8 cellular contexts compared by ENCODE assay signal in the genomic region with DNA sequence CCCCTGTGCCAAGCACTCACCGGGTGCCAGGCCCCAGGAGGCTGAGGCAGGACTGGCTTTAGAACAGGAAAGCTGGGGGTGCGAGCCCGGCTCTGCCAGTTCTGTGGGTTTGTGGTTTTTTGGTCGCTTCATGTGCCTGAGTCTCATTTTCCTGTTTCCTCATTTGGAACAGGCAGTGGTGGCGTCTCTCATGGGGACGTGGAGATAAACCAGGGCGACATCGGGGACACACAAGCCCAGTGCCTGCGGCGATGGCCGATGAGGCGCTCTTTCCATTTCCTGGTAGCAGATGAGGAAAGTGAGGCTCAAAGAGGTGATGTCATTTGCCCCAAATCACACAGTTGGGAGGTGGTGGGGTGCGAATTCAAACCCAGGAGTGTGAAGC. TPM values are rescaled to one million over a fixed set of nuclear protein-coding genes. Genes with fewer than 3 reads are reported as not detected.
DNase-seq lines count a peak whose midpoint lies in the region; ATAC-seq and TF ChIP-seq lines count a peak whose summit lies in the region.

No MANE protein-coding gene starts in this region.

- H4K5ac ChIP-seq in mesendoderm (ENCODE audit: low read length), result no peak overlapping the region

- no peak for TF ChIP-seq CTCF in osteocyte (IDR thresholded peaks at IDR 0.05)
- no peak for TF ChIP-seq CTCF in sigmoid colon (IDR thresholded peaks at IDR 0.05)

- no peak overlapping the region for H3K4ac ChIP-seq in mesendoderm (ENCODE audit: low read depth, low read length)

- H3K79me1 ChIP-seq in mesendoderm (ENCODE audit: low read length), result no peaks in the 10 kb centered on the region

- no peak overlapping the region for H3K23ac ChIP-seq in mesendoderm (ENCODE audit: low read length)

- DNase-seq in GF-D8 (lab: John Stamatoyannopoulos, UW) (peak; percentile 77), SKM-1 (lab: John Stamatoyannopoulos, UW; ENCODE audit: unreplicated experiment) (peak; percentile 77), mesendoderm (no peak), osteocyte (ENCODE audit: extremely low spot score, unreplicated experiment) (no peak), sigmoid colon (no peak)
- peak; percentile 75 for DNase-seq in activated naive CD8-positive, alpha-beta T cell treated with anti-CD3 and anti-CD28 coated beads, Interleukin-2, amount 50 U/mL, for 24 hours
- DNase-seq in stimulated activated CD4-positive, alpha-beta T cell treated with anti-CD3 and anti-CD28 coated beads, Interleukin-2, amount 100 ng/mL, for 48 hours, result peak; percentile 41 to 51

- ATAC-seq in activated naive CD8-positive, alpha-beta T cell treated with anti-CD3 and anti-CD28 coated beads, Interleukin-2, amount 50 U/mL, for 24 hours, result peak; percentile 96
- ATAC-seq in HG03095 (IDR thresholded peaks at IDR 0.05; ENCODE audit: unreplicated experiment), result no peak

- H3K36me3 ChIP-seq in mesendoderm (ENCODE audit: control insufficient read depth, insufficient read depth, low read length), result no peaks in the 10 kb centered on the region
- H3K36me3 ChIP-seq in sigmoid colon, result no peaks in the 10 kb centered on the region

- no peak for TF ChIP-seq POLR2A in sigmoid colon (IDR thresholded peaks at IDR 0.05)

- no peak overlapping the region for H2BK15ac ChIP-seq in mesendoderm (replicated peaks; ENCODE audit: low read depth)

- H3K27me3 Mint-ChIP-seq in activated naive CD8-positive, alpha-beta T cell treated with anti-CD3 and anti-CD28 coated beads, Interleukin-2, amount 50 U/mL, for 24 hours, result peaks cover 2% of the 10 kb centered on the region
- H3K27me3 Mint-ChIP-seq in osteocyte (ENCODE audit: unreplicated experiment), result no peaks in the 10 kb centered on the region

- H2BK120ac ChIP-seq in mesendoderm (ENCODE audit: low read depth, low read length), result no peak overlapping the region

- H3K27me3 ChIP-seq in mesendoderm (ENCODE audit: insufficient read depth, low read length, poor library complexity), result no peaks in the 10 kb centered on the region
- no peaks in the 10 kb centered on the region for H3K27me3 ChIP-seq in sigmoid colon

- H3K4me3 ChIP-seq in mesendoderm (ENCODE audit: low read length) (no peak overlapping the region), sigmoid colon (no peak overlapping the region)

- no peak overlapping the region for H3K56ac ChIP-seq in mesendoderm (ENCODE audit: low read length)

- no peak for TF ChIP-seq EP300 in sigmoid colon (IDR thresholded peaks at IDR 0.05)

- no peak overlapping the region for H3K9ac ChIP-seq in mesendoderm (ENCODE audit: low read length)

- H4K8ac ChIP-seq in mesendoderm (ENCODE audit: low read depth, low read length), result no peak overlapping the region

- H3K79me2 ChIP-seq in mesendoderm (ENCODE audit: control insufficient read depth, insufficient read depth, low read length), result no peaks in the 10 kb centered on the region

- no peak overlapping the region for H2BK5ac ChIP-seq in mesendoderm (ENCODE audit: low read length)

- H3K4me2 ChIP-seq in mesendoderm (ENCODE audit: low read length), result no peak overlapping the region

- no peaks in the 10 kb centered on the region for H3K9me3 ChIP-seq in sigmoid colon

- peak overlapping the region; percentile 34 for H3K4me3 Mint-ChIP-seq in activated naive CD8-positive, alpha-beta T cell treated with anti-CD3 and anti-CD28 coated beads, Interleukin-2, amount 50 U/mL, for 24 hours
- no peak overlapping the region for H3K4me3 Mint-ChIP-seq in osteocyte (ENCODE audit: unreplicated experiment)

- WGBS in mesendoderm (ENCODE audit: extremely low coverage, insufficient coverage, low lambda C conversion rate), result no CpG with 5 or more reads among the region's 13 CpGs
- 50 to 83% methylated on average over 13 of the region's 13 CpGs for WGBS in sigmoid colon, 2 donors

- no peaks in the 10 kb centered on the region for H3K36me3 Mint-ChIP-seq in activated naive CD8-positive, alpha-beta T cell treated with anti-CD3 and anti-CD28 coated beads, Interleukin-2, amount 50 U/mL, for 24 hours (ENCODE audit: low read depth)
- no peaks in the 10 kb centered on the region for H3K36me3 Mint-ChIP-seq in osteocyte (ENCODE audit: unreplicated experiment)

- peak overlapping the region; percentile 73 for H3K27ac Mint-ChIP-seq in activated naive CD8-positive, alpha-beta T cell treated with anti-CD3 and anti-CD28 coated beads, Interleukin-2, amount 50 U/mL, for 24 hours
- no peak overlapping the region for H3K27ac Mint-ChIP-seq in osteocyte (ENCODE audit: unreplicated experiment)

- no peak overlapping the region for H2AK5ac ChIP-seq in mesendoderm (ENCODE audit: low read length)

- no peak overlapping the region for H3K18ac ChIP-seq in mesendoderm (ENCODE audit: low read length)

- no peaks in the 10 kb centered on the region for H3K9me3 Mint-ChIP-seq in activated naive CD8-positive, alpha-beta T cell treated with anti-CD3 and anti-CD28 coated beads, Interleukin-2, amount 50 U/mL, for 24 hours
- no peaks in the 10 kb centered on the region for H3K9me3 Mint-ChIP-seq in osteocyte (ENCODE audit: unreplicated experiment)

- intact Hi-C loops in sigmoid colon (cut with DNase I), result no loop called here

- H3K27ac ChIP-seq in mesendoderm (ENCODE audit: low read depth, low read length), result no peak overlapping the region
- no peak overlapping the region for H3K27ac ChIP-seq in sigmoid colon

- H3K4me1 ChIP-seq in mesendoderm (ENCODE audit: control insufficient read depth, low read depth, low read length), result no peaks in the 10 kb centered on the region
- peaks cover 0 to 32% (median 22%) of the 10 kb centered on the region in 4 donors for H3K4me1 ChIP-seq in sigmoid colon

- peaks cover 18% of the 10 kb centered on the region for H3K4me1 Mint-ChIP-seq in activated naive CD8-positive, alpha-beta T cell treated with anti-CD3 and anti-CD28 coated beads, Interleukin-2, amount 50 U/mL, for 24 hours
- peaks cover 6% of the 10 kb centered on the region for H3K4me1 Mint-ChIP-seq in osteocyte (ENCODE audit: unreplicated experiment)

RNA-seq across cellular contexts. Expression of a gene that starts 20.8 kb away (rescaled TPM):
- polyA plus RNA-seq in mesendoderm (2013, experiment 1 of 2), result 30.5 TPM
- 30.1 TPM for polyA plus RNA-seq in mesendoderm (2013, experiment 2 of 2)
- 38.0 and 39.3 TPM in 2 replicates for total RNA-seq in osteocyte
- 10 to 100 TPM; 16.4 to 39.1 (median 27.9) TPM for total RNA-seq in sigmoid colon
- 10 to 100 TPM; 21.0 to 41.0 (median 22.9) TPM for polyA plus RNA-seq in sigmoid colon

Comparison
In these comparisons a context has a peak if more than half of its experiments do, and no peak if none do; other contexts are left out.
1. DNase-seq: peak in GF-D8 (single experiment), SKM-1 (single experiment), activated naive CD8-positive, alpha-beta T cell treated with anti-CD3 and anti-CD28 coated beads, Interleukin-2, amount 50 U/mL, for 24 hours (single experiment) and stimulated activated CD4-positive, alpha-beta T cell treated with anti-CD3 and anti-CD28 coated beads, Interleukin-2, amount 100 ng/mL, for 48 hours (2 of 2); none in mesendoderm (single experiment), osteocyte (single experiment) and sigmoid colon (single experiment).